Comparison of ENCODE assay signal across 8 cellular contexts in the genomic region with DNA sequence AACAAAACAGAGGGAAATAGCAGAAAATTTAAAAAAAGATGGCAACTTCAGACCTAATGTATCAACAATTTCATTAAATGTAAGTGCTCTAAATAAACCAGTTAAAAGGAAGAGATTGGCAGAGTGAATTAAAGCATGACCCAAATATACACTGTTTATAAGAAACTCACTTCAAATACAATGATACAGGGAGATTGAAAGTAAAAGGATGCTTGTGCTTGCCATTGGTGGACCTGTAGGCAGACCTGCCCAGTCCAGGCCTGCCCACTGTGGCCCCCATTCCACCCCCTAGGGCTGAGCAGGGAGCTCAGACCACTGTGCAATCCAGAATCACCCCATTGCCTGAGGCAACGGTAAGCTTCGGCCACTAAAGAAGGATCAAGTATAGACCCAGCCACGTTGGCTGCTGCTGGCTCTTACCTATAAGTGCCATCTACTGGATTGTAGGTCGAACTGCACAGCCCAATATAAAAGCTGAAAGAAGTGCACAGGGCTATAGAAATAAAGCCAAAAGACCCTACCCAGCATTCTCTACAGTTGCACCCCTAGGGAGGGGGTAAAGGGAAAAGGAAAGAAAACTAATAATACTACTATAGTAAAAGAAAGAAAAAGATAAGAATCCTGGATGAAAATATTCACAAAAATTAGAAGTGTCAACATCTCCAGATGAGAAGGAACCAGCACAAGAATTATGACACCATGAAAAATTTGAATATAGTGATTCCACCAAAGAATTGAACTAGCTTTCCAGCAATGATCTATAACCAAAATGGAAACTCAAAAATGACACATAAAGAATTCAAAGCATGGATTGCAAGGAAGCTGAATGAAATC. TPM values are rescaled to one million over a fixed set of nuclear protein-coding genes. Genes with fewer than 3 reads are reported as not detected.
A peak's percentile ranks its signal among the peaks of the same experiment; 100 is the strongest.
DNase-seq lines count a peak whose midpoint lies in the region; ATAC-seq and TF ChIP-seq lines count a peak whose summit lies in the region.

No MANE protein-coding gene starts in this region.

- no peaks in the 10 kb centered on the region for H3K36me3 Mint-ChIP-seq in stimulated activated memory B cell treated with anti-CD40 and anti-IgM and Interleukin-4, amounts not matched to agents 10 μg/mL and 1 μg/mL and 100 μg/mL, for 72 hours

- H3K4me3 ChIP-seq in cardiac fibroblast (replicated peaks in 1 of 2; ENCODE audit: low read depth in 2 of 2, low read length in 2 of 2) = no peak overlapping the region
- H3K4me3 ChIP-seq in left lung = no peak overlapping the region

- H3K9me3 Mint-ChIP-seq in stimulated activated memory B cell treated with anti-CD40 and anti-IgM and Interleukin-4, amounts not matched to agents 10 μg/mL and 1 μg/mL and 100 μg/mL, for 72 hours = no peaks in the 10 kb centered on the region

- H3K27me3 Mint-ChIP-seq in stimulated activated memory B cell treated with anti-CD40 and anti-IgM and Interleukin-4, amounts not matched to agents 10 μg/mL and 1 μg/mL and 100 μg/mL, for 72 hours = peaks cover 60% of the 10 kb centered on the region

- peaks cover 5% of the 10 kb centered on the region for H3K4me1 Mint-ChIP-seq in stimulated activated memory B cell treated with anti-CD40 and anti-IgM and Interleukin-4, amounts not matched to agents 10 μg/mL and 1 μg/mL and 100 μg/mL, for 72 hours

- peak overlapping the region; percentile 19 for H3K4me3 Mint-ChIP-seq in stimulated activated memory B cell treated with anti-CD40 and anti-IgM and Interleukin-4, amounts not matched to agents 10 μg/mL and 1 μg/mL and 100 μg/mL, for 72 hours

- TF ChIP-seq CTCF in cardiac fibroblast (IDR thresholded peaks at IDR 0.05; ENCODE audit: low read depth, low read length) = peak; percentile 89
- peak; percentile 66 to 72 for TF ChIP-seq CTCF in left lung (IDR thresholded peaks at IDR 0.05)

- H3K36me3 ChIP-seq in left lung = no peaks in the 10 kb centered on the region

- H3K27ac ChIP-seq in left lung = no peak overlapping the region

- intact Hi-C loops in left lung (cut with DNase I) = loop anchor here in 1 of 2 donors (10.0 kb wide), 1 partner anchor 202 kb away; no protein-coding TSS in a partner anchor

- H3K27me3 ChIP-seq in left lung = no peaks in the 10 kb centered on the region

- ATAC-seq in GM18868 (IDR thresholded peaks at IDR 0.05; ENCODE audit: unreplicated experiment) (peak; percentile 99), HG03039 (IDR thresholded peaks at IDR 0.05; ENCODE audit: unreplicated experiment) (peak; percentile 82), left lung (peak; percentile 98)
- ATAC-seq in stimulated activated memory B cell treated with anti-CD40 and anti-IgM and Interleukin-4, amounts not matched to agents 10 μg/mL and 1 μg/mL and 100 μg/mL, for 72 hours = peak; percentile 80

- peak; percentile 34 for DNase-seq in Ammon's horn (ENCODE audit: low spot score)
- peak; percentile 35 for DNase-seq in NCI-H187 treated with DMSO at 0.1 percent for 48 hours (lab: John Stamatoyannopoulos, UW)
- peak; percentile 8 for DNase-seq in T-helper 9 cell
- peak; percentile 83 for DNase-seq in cardiac fibroblast (ENCODE audit: low read depth in 2 of 2)
- DNase-seq in left lung = no peak

- no peaks in the 10 kb centered on the region for H3K4me1 ChIP-seq in left lung

- no peaks in the 10 kb centered on the region for H3K9me3 ChIP-seq in left lung

- no peak overlapping the region for H3K27ac Mint-ChIP-seq in stimulated activated memory B cell treated with anti-CD40 and anti-IgM and Interleukin-4, amounts not matched to agents 10 μg/mL and 1 μg/mL and 100 μg/mL, for 72 hours

RNA-seq across cellular contexts. Expression of a gene that starts 36.1 kb away (rescaled TPM):
- 100 to 1,000 TPM; 111 to 173 TPM for total RNA-seq in left lung

RNA-seq across cellular contexts. Expression of a gene that starts 37.2 kb away (rescaled TPM):
- 10 to 100 TPM in 1 of 2 donors, 1 to 10 TPM in 1; 9.0 to 12.9 TPM for total RNA-seq in left lung

Comparison
In these comparisons a context has a peak if more than half of its experiments do, and no peak if none do; other contexts are left out.
1. DNase-seq: peak in Ammon's horn (single experiment), NCI-H187 treated with DMSO at 0.1 percent for 48 hours (single experiment), T-helper 9 cell (single experiment) and cardiac fibroblast (2 of 2); none in left lung (0 of 2).
2. Peak in every context shown above with its lines, with median percentiles within 50 percentile points of each other: ATAC-seq.